19 cellular contexts compared by ENCODE assay signal in genomic region chrX:38277136-38277535, GRCh38. TPM values are rescaled to one million over a fixed set of nuclear protein-coding genes. Genes with fewer than 3 reads are reported as not detected.
"Had no signal": no experiment of that assay in that cellular context is flagged by ENCODE, and none has a peak within 500 bp of the region (broad histone marks: within the 10 kb centered on the region; RNA-seq: fewer than 3 reads in every experiment).

No MANE protein-coding gene starts in this region.

- H3K27me3 ChIP-seq: gastroesophageal sphincter, hepatocyte, neutrophil, right lobe of liver had no signal

- H3K4me3 ChIP-seq: gastroesophageal sphincter, hepatocyte, right lobe of liver, thoracic aorta, uterus had no signal

- H3K4me1 ChIP-seq: gastroesophageal sphincter, right lobe of liver, uterus had no signal

- H3K36me3 ChIP-seq: gastroesophageal sphincter, right lobe of liver, thoracic aorta, uterus had no signal

- H3K9me3 ChIP-seq: gastroesophageal sphincter, neutrophil, right lobe of liver, thoracic aorta, uterus had no signal

- ATAC-seq: effector memory CD8-positive, alpha-beta T cell; gastroesophageal sphincter; left cardiac atrium; right lobe of liver; stimulated activated effector memory CD8-positive, alpha-beta T cell treated with anti-CD3 and anti-CD28 coated beads, Interleukin-12 subunit alpha, Interleukin-12 subunit beta, amount 100 ng/mL, for 72 hours had no signal

- H3K27ac ChIP-seq: gastroesophageal sphincter, neutrophil, right lobe of liver, thoracic aorta, uterus had no signal

- DNase-seq: activated B cell treated with CpG ODN at 0.5 μM for 24 hours; activated effector memory CD4-positive, alpha-beta T cell treated with Interleukin-2 at 50 U/mL for 16 hours; activated naive CD4-positive, alpha-beta T cell treated with Interleukin-2 at 50 U/mL for 16 hours; anterior cingulate cortex; cortex of kidney; effector memory CD8-positive, alpha-beta T cell; erythroblast; islet precursor cell; left cardiac atrium; naive B cell; nephron progenitor cell; right lobe of liver; stimulated activated CD4-positive, alpha-beta T cell treated with anti-CD3 and anti-CD28 coated beads, Interleukin-4, amount 100 ng/mL, for 24 hours; uterus had no signal

RNA-seq across cellular contexts. Expression of gene SRPX, which starts 56.5 kb away (rescaled TPM):
- total RNA-seq: activated B cell treated with CpG ODN at 0.5 μM for 24 hours had no signal
